10 cellular contexts compared by ENCODE assay signal in the genomic region with DNA sequence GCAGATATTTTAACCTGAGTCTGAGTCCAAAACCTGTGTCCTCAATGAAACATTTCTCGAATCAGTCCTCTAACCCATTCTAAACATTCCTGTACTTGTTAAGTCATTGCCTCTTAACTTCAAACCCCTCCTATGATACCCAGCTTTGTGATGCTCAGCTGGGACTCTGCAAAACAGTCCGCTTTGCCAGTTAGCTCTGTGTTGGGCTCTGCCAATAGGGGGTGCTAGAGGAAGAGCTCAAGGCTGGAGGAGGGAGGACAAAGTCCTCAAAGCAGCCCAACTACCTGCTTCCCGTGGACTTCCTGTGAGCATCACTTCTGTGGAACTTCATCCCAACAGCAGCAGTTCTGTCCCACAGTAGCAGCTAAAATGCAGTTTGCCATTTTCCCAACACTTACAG. TPM values are rescaled to one million over a fixed set of nuclear protein-coding genes. Genes with fewer than 3 reads are reported as not detected.
DNase-seq lines count a peak whose midpoint lies in the region; ATAC-seq, FAIRE-seq and TF ChIP-seq lines count a peak whose summit lies in the region.
"Had no signal": no experiment of that assay in that cellular context is flagged by ENCODE, and none has a peak within 500 bp of the region (broad histone marks: within the 10 kb centered on the region; RNA-seq: fewer than 3 reads in every experiment).

No MANE protein-coding gene starts in this region.

- TF ChIP-seq POLR2A in erythroblast (IDR thresholded peaks at IDR 0.05; ENCODE audit: low read length) (no peak), gastroesophageal sphincter (IDR thresholded peaks at IDR 0.05) (no peak)

- TF ChIP-seq CTCF in AG09319 (IDR thresholded peaks at IDR 0.05; ENCODE audit: low read depth, low read length) (peak; percentile 21), gastroesophageal sphincter (IDR thresholded peaks at IDR 0.05) (no peak)

- H3K4me3 ChIP-seq in gastroesophageal sphincter = no peak overlapping the region

- H3K4me1 ChIP-seq in gastroesophageal sphincter = no peaks in the 10 kb centered on the region

- DNase-seq in AG09319 (ENCODE audit: extremely low read depth, low read depth) = no peak
- peak; percentile 60 for DNase-seq in M059J (ENCODE audit: low read depth)
- DNase-seq in erythroblast (lab: John Stamatoyannopoulos, UW) = peak; percentile 26 to 51
- DNase-seq in GOT3 (lab: John Stamatoyannopoulos, UW) = no peak
- DNase-seq: glutamatergic neuron, NCI-H1105 had no signal

- H3K36me3 ChIP-seq in gastroesophageal sphincter = no peaks in the 10 kb centered on the region

- no peak for TF ChIP-seq EP300 in gastroesophageal sphincter (IDR thresholded peaks at IDR 0.05)

- H3K27me3 ChIP-seq in gastroesophageal sphincter = peaks cover 3% of the 10 kb centered on the region

- no peaks in the 10 kb centered on the region for H3K9me3 ChIP-seq in gastroesophageal sphincter

- H3K27ac ChIP-seq in gastroesophageal sphincter = no peak overlapping the region

- no peak for ATAC-seq in gastroesophageal sphincter
- no peak for ATAC-seq in GM19035 (IDR thresholded peaks at IDR 0.05; ENCODE audit: unreplicated experiment)
- no peak for ATAC-seq in HG02642 (IDR thresholded peaks at IDR 0.05; ENCODE audit: poor library complexity, unreplicated experiment)

- WGBS in gastroesophageal sphincter (ENCODE audit: low coverage in 1 of 2), 2 donors = 47 to 67% methylated on average over 2 to 3 of the region's 3 CpGs

- peak; percentile 66 for FAIRE-seq in G401.6 (lab: Jason Lieb, UNC)

RNA-seq across cellular contexts. Expression of a gene that starts 38.1 kb away (rescaled TPM):
- total RNA-seq in M059J (2014; rRNA removed; shearing (Covaris generic)) = 3.7 and 6.1 TPM in 2 replicates
- total RNA-seq in gastroesophageal sphincter = under 1 TPM in 2 of 4 donors, not detected in 2; under 0.01 to 0.27 TPM

Comparison
In these comparisons a context has a peak if more than half of its experiments do, and no peak if none do; other contexts are left out.
1. DNase-seq: peak in M059J (single experiment) and erythroblast (2 of 2); none in AG09319 (single experiment) and GOT3 (single experiment).